In genomic region chr5:55344392-55344992, GRCh38 we compare ENCODE assay signal across 8 cellular contexts. TPM values are rescaled to one million over a fixed set of nuclear protein-coding genes. Genes with fewer than 3 reads are reported as not detected.
DNase-seq lines count a peak whose midpoint lies in the region; ATAC-seq and TF ChIP-seq lines count a peak whose summit lies in the region.

No MANE protein-coding gene starts in this region.

- no peak overlapping the region for H3K4me3 Mint-ChIP-seq in nephron progenitor cell

- H3K4me1 Mint-ChIP-seq in nephron progenitor cell, result no peaks in the 10 kb centered on the region

- no peak for ATAC-seq in HG02970 (IDR thresholded peaks at IDR 0.05; ENCODE audit: low FRiP score, unreplicated experiment)

- H3K27ac Mint-ChIP-seq in nephron progenitor cell, result no peak overlapping the region

- intact Hi-C loops in stomach (cut with DNase I; ENCODE audit: low total_unique reads), result loop anchor here (10.0 kb wide), 1 partner anchor 350 kb away; no protein-coding TSS in a partner anchor

- H3K27me3 ChIP-seq in stomach, result no peaks in the 10 kb centered on the region

- peaks cover 3% of the 10 kb centered on the region for H3K27me3 Mint-ChIP-seq in nephron progenitor cell (ENCODE audit: low read depth, poor library complexity)

- DNase-seq in SHP77 (lab: John Stamatoyannopoulos, UW), result peak; percentile 4 to 18
- no peak for DNase-seq in SHP77 treated with DMSO at 0.1 percent for 48 hours (lab: John Stamatoyannopoulos, UW)
- peak; percentile 31 for DNase-seq in NCI-H748 (lab: John Stamatoyannopoulos, UW; ENCODE audit: unreplicated experiment)
- peak; percentile 72 for DNase-seq in activated CD8-positive, alpha-beta memory T cell treated with anti-CD3 and anti-CD28 coated beads, Interleukin-2, amount 50 U/mL, for 48 hours
- no peak for DNase-seq in epithelial cell of proximal tubule (ENCODE audit: low read depth)
- DNase-seq in nephron progenitor cell, result peak; percentile 56
- DNase-seq in stomach, result peak; percentile 66

- H3K27ac ChIP-seq in stomach, result peak overlapping the region in 1 of 5 donors; percentile 13

- H3K9me3 Mint-ChIP-seq in nephron progenitor cell, result peaks cover 25% of the 10 kb centered on the region

- H3K4me1 ChIP-seq in stomach, result peaks cover 0 to 23% (median 9%) of the 10 kb centered on the region in 4 donors

- no peaks in the 10 kb centered on the region for H3K9me3 ChIP-seq in stomach

- H3K36me3 Mint-ChIP-seq in nephron progenitor cell (ENCODE audit: low read depth), result peaks cover 72% of the 10 kb centered on the region

- 33 to 38% (median 37%) methylated on average over 2 of the region's 2 CpGs for WGBS in stomach, 5 donors

- H3K4me3 ChIP-seq in epithelial cell of proximal tubule (ENCODE audit: low read depth, low read length), result no peak overlapping the region
- H3K4me3 ChIP-seq in stomach, result no peak overlapping the region

- TF ChIP-seq EP300 in stomach (IDR thresholded peaks at IDR 0.05), result no peak

- TF ChIP-seq CTCF in epithelial cell of proximal tubule (conservative IDR thresholded peaks at IDR 0.05; ENCODE audit: low read depth, low read length) (peak; percentile 93), nephron progenitor cell (IDR thresholded peaks at IDR 0.05) (peak; percentile 83), stomach (IDR thresholded peaks at IDR 0.05) (peak in 5 of 7 experiments; percentile 44 to 87 (median 83))

- TF ChIP-seq POLR2A in stomach (IDR thresholded peaks at IDR 0.05), result no peak

- H3K36me3 ChIP-seq in stomach, result peaks cover 21 to 75% (median 67%) of the 10 kb centered on the region in 4 donors

RNA-seq across cellular contexts. Expression of gene MTREX, which starts 36.7 kb away (rescaled TPM):
- 76.3 and 91.2 TPM in 2 replicates for total RNA-seq in epithelial cell of proximal tubule
- total RNA-seq in stomach, result 100 to 1,000 TPM in 2 of 5 donors, 10 to 100 TPM in 3; 24.6 to 138 (median 48.7) TPM
- 10 to 100 TPM; 13.6 to 17.3 (median 14.7) TPM for polyA plus RNA-seq in stomach

RNA-seq across cellular contexts. Expression of gene DHX29, which starts 37.0 kb away (rescaled TPM):
- total RNA-seq in epithelial cell of proximal tubule (17.1 and 22.9 TPM in 2 replicates), stomach (10 to 100 TPM in 4 of 5 donors, 1 to 10 TPM in 1; 4.3 to 54.5 (median 18.8) TPM)
- 10 to 100 TPM in 1 of 3 donors, 1 to 10 TPM in 2; 6.5 to 10.7 (median 8.8) TPM for polyA plus RNA-seq in stomach

Comparison
In these comparisons a context has a peak if more than half of its experiments do, and no peak if none do; other contexts are left out.
1. DNase-seq: peak in SHP77 (2 of 2), NCI-H748 (single experiment), activated CD8-positive, alpha-beta memory T cell treated with anti-CD3 and anti-CD28 coated beads, Interleukin-2, amount 50 U/mL, for 48 hours (single experiment), nephron progenitor cell (single experiment) and stomach (single experiment); none in SHP77 treated with DMSO at 0.1 percent for 48 hours (single experiment) and epithelial cell of proximal tubule (single experiment).
2. Peak in every context shown above with its lines, with median percentiles within 50 percentile points of each other: CTCF ChIP-seq.